In the genomic region with DNA sequence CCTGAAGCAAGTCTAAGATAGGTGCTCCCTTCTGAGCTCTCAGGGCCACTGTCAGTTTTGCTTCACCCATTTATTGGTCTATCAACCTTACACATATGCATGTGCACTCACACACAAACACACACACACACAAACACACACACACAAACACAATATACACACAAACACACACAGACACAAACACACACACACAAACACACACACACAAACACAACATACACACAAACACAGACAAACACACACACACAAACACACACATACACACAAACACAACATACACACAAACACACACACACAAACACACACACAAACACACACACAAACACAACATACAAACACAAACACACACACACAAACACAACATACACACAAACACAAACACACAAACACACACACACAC, we compare ENCODE assay signal across 13 cellular contexts.
A peak's percentile ranks its signal among the peaks of the same experiment; 100 is the strongest.
DNase-seq lines count a peak whose midpoint lies in the region; ATAC-seq, FAIRE-seq and TF ChIP-seq lines count a peak whose summit lies in the region.
"Had no signal": no experiment of that assay in that cellular context is flagged by ENCODE, and none has a peak within 500 bp of the region (broad histone marks: within the 10 kb centered on the region; RNA-seq: fewer than 3 reads in every experiment).

No MANE protein-coding gene starts in this region.

- in situ Hi-C loops in K562 (cut with MboI) = no loop called here

- no peaks in the 10 kb centered on the region for H3K79me2 ChIP-seq in K562 (ENCODE audit: control insufficient read depth, insufficient read depth, low read length)

- no peaks in the 10 kb centered on the region for H3K27me3 ChIP-seq in K562 (ENCODE audit: control insufficient read depth in 2 of 2, insufficient read depth in 2 of 2, low read length in 2 of 2)
- H3K27me3 ChIP-seq in mesenchymal stem cell (ENCODE audit: control insufficient read depth in 1 of 2, insufficient read depth in 1 of 2, low read length in 2 of 2) = peaks cover 0 to 3% of the 10 kb centered on the region in 2 experiments
- H3K27me3 ChIP-seq in colonic mucosa = no peaks in the 10 kb centered on the region
- H3K27me3 ChIP-seq: BE2C had no signal

- H3K36me3 ChIP-seq in HEK293 (ENCODE audit: control insufficient read depth in 2 of 2, insufficient read depth in 1 of 2, low read length in 2 of 2) = no peaks in the 10 kb centered on the region
- no peaks in the 10 kb centered on the region for H3K36me3 ChIP-seq in K562 (ENCODE audit: control insufficient read depth, insufficient read depth, low read length)
- H3K36me3 ChIP-seq in mesenchymal stem cell (ENCODE audit: control insufficient read depth in 1 of 2, insufficient read depth in 2 of 2, low read depth in 1 of 2, low read length in 2 of 2) = no peaks in the 10 kb centered on the region
- H3K36me3 ChIP-seq in colonic mucosa = no peaks in the 10 kb centered on the region
- H3K36me3 ChIP-seq: BE2C had no signal

- H2BK5ac ChIP-seq in mesenchymal stem cell (ENCODE audit: low read depth, low read length, poor library complexity, severe bottlenecking) = no peak overlapping the region

- no peak for TF ChIP-seq POLR2A in K562 (conservative IDR thresholded peaks at IDR 0.05)

- no peaks in the 10 kb centered on the region for H3K4me1 ChIP-seq in HEK293 (ENCODE audit: control insufficient read depth, insufficient read depth, low read length)
- H3K4me1 ChIP-seq in K562 (replicated peaks in 1 of 2; ENCODE audit: control insufficient read depth in 2 of 2, insufficient read depth in 2 of 2, low read length in 2 of 2) = no peaks in the 10 kb centered on the region
- no peaks in the 10 kb centered on the region for H3K4me1 ChIP-seq in mesenchymal stem cell (ENCODE audit: control insufficient read depth, insufficient read depth, low read depth, low read length)
- no peaks in the 10 kb centered on the region for H3K4me1 ChIP-seq in colonic mucosa

- TF ChIP-seq CTCF in HEK293 (tag by site-specific recombination; IDR thresholded peaks at IDR 0.05) (no peak), K562 (IDR thresholded peaks at IDR 0.05 in 2 of 3, conservative IDR thresholded peaks at IDR 0.05 in 1 of 3; ENCODE audit: insufficient read depth in 2 of 3, low read depth in 1 of 3, low read length in 3 of 3) (no peak), colonic mucosa (IDR thresholded peaks at IDR 0.05) (no peak)

- no peak overlapping the region for H2BK120ac ChIP-seq in mesenchymal stem cell (ENCODE audit: low read depth, low read length)

- no peak overlapping the region for H4K91ac ChIP-seq in mesenchymal stem cell (ENCODE audit: low read length)

- no peaks in the 10 kb centered on the region for H3K9me1 ChIP-seq in K562 (ENCODE audit: control insufficient read depth, insufficient read depth, low read length)

- no peak overlapping the region for H3K14ac ChIP-seq in mesenchymal stem cell (ENCODE audit: low read length in 2 of 2)

- H3K9me3 ChIP-seq in HEK293 (ENCODE audit: control insufficient read depth, insufficient read depth, low read depth, low read length) (no peaks in the 10 kb centered on the region), K562 (replicated peaks; ENCODE audit: control insufficient read depth, insufficient read depth, low read depth, low read length) (no peaks in the 10 kb centered on the region), mesenchymal stem cell (ENCODE audit: control insufficient read depth, low read length) (peaks cover 5% of the 10 kb centered on the region), colonic mucosa (no peaks in the 10 kb centered on the region)
- H3K9me3 ChIP-seq: A549, BE2C had no signal

- H2AFZ ChIP-seq in K562 (ENCODE audit: low read depth, low read length) (no peak overlapping the region), mesenchymal stem cell (ENCODE audit: low read depth, low read length) (no peak overlapping the region)

- ATAC-seq in K562 (no peak), esophagus mucosa (no peak), GM18907 (IDR thresholded peaks at IDR 0.05; ENCODE audit: unreplicated experiment) (no peak)
- ATAC-seq: A549, HCT116 had no signal

- H3K4me2 ChIP-seq in K562 (ENCODE audit: insufficient read depth, low read length) (no peak overlapping the region), mesenchymal stem cell (ENCODE audit: low read length, poor library complexity, severe bottlenecking) (no peak overlapping the region)
- H3K4me2 ChIP-seq: A549 had no signal

- H3K27ac ChIP-seq in HEK293 (ENCODE audit: extremely low read depth, low read depth, low read length) = no peak overlapping the region
- no peak overlapping the region for H3K27ac ChIP-seq in K562 (ENCODE audit: extremely low read depth, low read depth, low read length)
- no peak overlapping the region for H3K27ac ChIP-seq in mesenchymal stem cell (ENCODE audit: low read length, poor library complexity, severe bottlenecking)
- H3K27ac ChIP-seq in colonic mucosa = no peak overlapping the region
- H3K27ac ChIP-seq: A549, C4-2B, HL-60 had no signal

- H2AK5ac ChIP-seq in mesenchymal stem cell (ENCODE audit: low read length, severe bottlenecking) = no peak overlapping the region

- POLR2A ChIA-PET in HEK293 (lab: Yijun Ruan, JAX) = no interaction called here
- POLR2A ChIA-PET in K562 (lab: Yijun Ruan, JAX) = no interaction called here

- H3K9ac ChIP-seq in K562 (ENCODE audit: insufficient read depth in 1 of 2, low read depth in 2 of 2, low read length in 2 of 2) (no peak overlapping the region), mesenchymal stem cell (ENCODE audit: low read length) (no peak overlapping the region), colonic mucosa (ENCODE audit: low read depth in 2 of 2, low read length in 2 of 2) (no peak overlapping the region)

- H3K4ac ChIP-seq in mesenchymal stem cell (ENCODE audit: low read depth in 1 of 2, low read length in 2 of 2) = no peak overlapping the region

- intact Hi-C loops in K562 (cut with micrococcal nuclease) (no loop called here), colonic mucosa (cut with DNase I) (no loop called here)

- no peak overlapping the region for H3K4me3 ChIP-seq in HEK293 (ENCODE audit: low read depth, low read length)
- no peak overlapping the region for H3K4me3 ChIP-seq in K562
- H3K4me3 ChIP-seq in mesenchymal stem cell (ENCODE audit: insufficient read depth in 1 of 2, low read depth in 1 of 2, low read length in 2 of 2) = no peak overlapping the region
- H3K4me3 ChIP-seq in colonic mucosa = no peak overlapping the region
- H3K4me3 ChIP-seq: A549 had no signal

- H3K79me1 ChIP-seq in mesenchymal stem cell (replicated peaks; ENCODE audit: low read length, poor library complexity, severe bottlenecking) = no peaks in the 10 kb centered on the region

- H2BK15ac ChIP-seq in mesenchymal stem cell (ENCODE audit: low read depth, poor library complexity, severe bottlenecking) = no peak overlapping the region

- H4K20me1 ChIP-seq in K562 (replicated peaks; ENCODE audit: control insufficient read depth, insufficient read depth, low read length) = no peaks in the 10 kb centered on the region

- H3K23ac ChIP-seq in mesenchymal stem cell (ENCODE audit: low read length in 2 of 2) = no peak overlapping the region

- H3K18ac ChIP-seq in mesenchymal stem cell (ENCODE audit: low read depth in 1 of 2, low read length in 2 of 2) = no peak overlapping the region

- no peak for DNase-seq in K562 (ENCODE audit: extremely low read depth in 1 of 4, low spot score in 3 of 4)
- DNase-seq in mesenchymal stem cell = peak; percentile 2
- no peak for DNase-seq in colonic mucosa
- DNase-seq: BE2C; CD4-positive, alpha-beta memory T cell; DMS79 had no signal

- CTCF ChIA-PET in HEK293 (lab: Yijun Ruan, JAX) = no interaction called here
- CTCF ChIA-PET in K562 (lab: Yijun Ruan, JAX; ENCODE audit: low intra/inter-chr PET ratio) = no interaction called here

- no peak overlapping the region for H2BK12ac ChIP-seq in mesenchymal stem cell (ENCODE audit: low read length in 2 of 2)

- no peak for TF ChIP-seq RAD21 in K562 (CRISPR knock-in tag; conservative IDR thresholded peaks at IDR 0.05 in 1 of 2, IDR thresholded peaks at IDR 0.05 in 1 of 2)

- BruUV-seq in K562 (replicated peaks; lab: Mats Ljungman, UMichigan) = no TSS peak

- no peak overlapping the region for H4K8ac ChIP-seq in mesenchymal stem cell (ENCODE audit: low read length)

- FAIRE-seq in K562 (lab: Jason Lieb, UNC) = peak; percentile 83
- FAIRE-seq: A549 had no signal

- TF ChIP-seq EP300 in K562 (IDR thresholded peaks at IDR 0.05; ENCODE audit: low read length) = no peak

TF ChIP-seq in HEK293, 187 proteins besides CTCF, POLR2A, EP300 and RAD21:
- TF ChIP-seq, protein P1, sequence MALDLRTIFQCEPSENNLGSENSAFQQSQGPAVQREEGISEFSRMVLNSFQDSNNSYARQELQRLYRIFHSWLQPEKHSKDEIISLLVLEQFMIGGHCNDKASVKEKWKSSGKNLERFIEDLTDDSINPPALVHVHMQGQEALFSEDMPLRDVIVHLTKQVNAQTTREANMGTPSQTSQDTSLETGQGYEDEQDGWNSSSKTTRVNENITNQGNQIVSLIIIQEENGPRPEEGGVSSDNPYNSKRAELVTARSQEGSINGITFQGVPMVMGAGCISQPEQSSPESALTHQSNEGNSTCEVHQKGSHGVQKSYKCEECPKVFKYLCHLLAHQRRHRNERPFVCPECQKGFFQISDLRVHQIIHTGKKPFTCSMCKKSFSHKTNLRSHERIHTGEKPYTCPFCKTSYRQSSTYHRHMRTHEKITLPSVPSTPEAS (tag by site-specific recombination; IDR thresholded peaks at IDR 0.05) = peak; percentile 77
- no peak for TF ChIP-seq KLF8 (tag by site-specific recombination; IDR thresholded peaks at IDR 0.05)

TF ChIP-seq in K562, 482 proteins besides CTCF, POLR2A, EP300 and RAD21 (continues in another document):
- TF ChIP-seq SMARCA4 (IDR thresholded peaks at IDR 0.05) (no peak), GABPB1 (CRISPR knock-in tag; IDR thresholded peaks at IDR 0.05) (no peak), SMAD2 (IDR thresholded peaks at IDR 0.05; ENCODE audit: low read depth, low read length) (no peak), ZBTB7A (IDR thresholded peaks at IDR 0.05; ENCODE audit: borderline replicate concordance, control insufficient read depth, low read depth, low read length) (no peak), EZH2 (IDR thresholded peaks at IDR 0.05; ENCODE audit: borderline replicate concordance, low read depth, low read length) (no peak), LARP7 (IDR thresholded peaks at IDR 0.05) (no peak), MTA3 (IDR thresholded peaks at IDR 0.05; ENCODE audit: borderline replicate concordance) (no peak), TEAD2 (tag; IDR thresholded peaks at IDR 0.05) (no peak)
- TF ChIP-seq, protein P2, sequence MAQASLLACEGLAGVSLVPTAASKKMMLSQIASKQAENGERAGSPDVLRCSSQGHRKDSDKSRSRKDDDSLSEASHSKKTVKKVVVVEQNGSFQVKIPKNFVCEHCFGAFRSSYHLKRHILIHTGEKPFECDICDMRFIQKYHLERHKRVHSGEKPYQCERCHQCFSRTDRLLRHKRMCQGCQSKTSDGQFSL (CRISPR knock-in tag; IDR thresholded peaks at IDR 0.05) = no peak
- TF ChIP-seq, protein P2 (tag; IDR thresholded peaks at IDR 0.05) = no peak
